1 cellular context compared by ENCODE assay signal in the genomic region with DNA sequence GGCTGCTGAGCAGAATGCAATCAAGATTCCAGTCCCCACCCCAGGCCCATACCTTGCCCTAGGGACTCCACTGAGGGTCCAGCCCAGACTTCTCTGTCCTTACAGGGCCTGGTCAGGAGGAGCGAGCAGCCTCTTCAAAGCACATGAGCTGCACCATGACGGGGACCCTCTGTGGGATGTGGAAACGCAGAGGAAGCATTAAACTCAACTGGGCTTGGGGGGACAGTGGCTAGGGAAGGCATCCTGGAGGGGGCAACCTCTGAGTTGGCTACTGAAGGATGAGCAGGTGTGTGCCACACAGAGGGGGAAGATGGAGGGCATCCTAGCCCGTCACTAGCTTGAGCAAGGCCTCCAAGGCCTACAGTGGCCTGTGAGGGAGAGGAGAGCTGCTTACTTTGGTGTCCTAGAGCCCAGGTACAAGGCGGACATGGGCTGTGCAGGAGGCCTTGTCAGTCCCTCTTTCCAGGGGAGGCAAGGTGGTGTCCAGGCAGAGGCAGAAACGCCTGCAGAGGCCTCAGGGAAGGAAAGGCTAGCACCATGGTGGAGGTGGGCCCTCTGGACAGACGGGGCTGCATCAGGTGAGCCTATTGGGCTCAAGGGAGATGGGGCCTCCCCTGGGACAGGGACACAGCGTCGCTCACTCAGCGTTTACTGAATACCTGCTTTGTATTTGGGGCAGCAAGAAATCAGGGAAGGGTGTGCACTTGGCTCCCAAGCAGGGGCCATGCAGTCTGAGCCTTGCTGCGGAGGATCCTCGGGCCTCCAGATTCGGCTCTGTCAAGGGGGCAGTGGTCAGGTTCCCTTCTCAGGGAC.
TF ChIP-seq lines count a peak whose summit lies in the region.

No MANE protein-coding gene starts in this region.

TF ChIP-seq in H1, 55 proteins besides CTCF, POLR2A, EP300 and RAD21:
- TF ChIP-seq CBX8 (IDR thresholded peaks at IDR 0.05; ENCODE audit: borderline replicate concordance, low read depth, low read length) (no peak), MAFK (IDR thresholded peaks at IDR 0.05; ENCODE audit: low read depth, low read length) (no peak), SP2 (IDR thresholded peaks at IDR 0.05; ENCODE audit: low read length) (no peak), RXRA (IDR thresholded peaks at IDR 0.05; ENCODE audit: insufficient read depth, low read depth, low read length) (no peak), BRCA1 (IDR thresholded peaks at IDR 0.05; ENCODE audit: low read depth, low read length) (no peak), NRF1 (IDR thresholded peaks at IDR 0.05; ENCODE audit: low read depth, low read length) (no peak), RNF2 (IDR thresholded peaks at IDR 0.05; ENCODE audit: borderline replicate concordance, low read depth, low read length, missing control alignments, poor library complexity, severe bottlenecking) (no peak)
- TF ChIP-seq, protein P1, sequence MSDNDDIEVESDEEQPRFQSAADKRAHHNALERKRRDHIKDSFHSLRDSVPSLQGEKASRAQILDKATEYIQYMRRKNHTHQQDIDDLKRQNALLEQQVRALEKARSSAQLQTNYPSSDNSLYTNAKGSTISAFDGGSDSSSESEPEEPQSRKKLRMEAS (IDR thresholded peaks at IDR 0.05): no peak
- TF ChIP-seq, protein P2, sequence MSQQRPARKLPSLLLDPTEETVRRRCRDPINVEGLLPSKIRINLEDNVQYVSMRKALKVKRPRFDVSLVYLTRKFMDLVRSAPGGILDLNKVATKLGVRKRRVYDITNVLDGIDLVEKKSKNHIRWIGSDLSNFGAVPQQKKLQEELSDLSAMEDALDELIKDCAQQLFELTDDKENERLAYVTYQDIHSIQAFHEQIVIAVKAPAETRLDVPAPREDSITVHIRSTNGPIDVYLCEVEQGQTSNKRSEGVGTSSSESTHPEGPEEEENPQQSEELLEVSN (IDR thresholded peaks at IDR 0.05): no peak
- TF ChIP-seq, protein P3, sequence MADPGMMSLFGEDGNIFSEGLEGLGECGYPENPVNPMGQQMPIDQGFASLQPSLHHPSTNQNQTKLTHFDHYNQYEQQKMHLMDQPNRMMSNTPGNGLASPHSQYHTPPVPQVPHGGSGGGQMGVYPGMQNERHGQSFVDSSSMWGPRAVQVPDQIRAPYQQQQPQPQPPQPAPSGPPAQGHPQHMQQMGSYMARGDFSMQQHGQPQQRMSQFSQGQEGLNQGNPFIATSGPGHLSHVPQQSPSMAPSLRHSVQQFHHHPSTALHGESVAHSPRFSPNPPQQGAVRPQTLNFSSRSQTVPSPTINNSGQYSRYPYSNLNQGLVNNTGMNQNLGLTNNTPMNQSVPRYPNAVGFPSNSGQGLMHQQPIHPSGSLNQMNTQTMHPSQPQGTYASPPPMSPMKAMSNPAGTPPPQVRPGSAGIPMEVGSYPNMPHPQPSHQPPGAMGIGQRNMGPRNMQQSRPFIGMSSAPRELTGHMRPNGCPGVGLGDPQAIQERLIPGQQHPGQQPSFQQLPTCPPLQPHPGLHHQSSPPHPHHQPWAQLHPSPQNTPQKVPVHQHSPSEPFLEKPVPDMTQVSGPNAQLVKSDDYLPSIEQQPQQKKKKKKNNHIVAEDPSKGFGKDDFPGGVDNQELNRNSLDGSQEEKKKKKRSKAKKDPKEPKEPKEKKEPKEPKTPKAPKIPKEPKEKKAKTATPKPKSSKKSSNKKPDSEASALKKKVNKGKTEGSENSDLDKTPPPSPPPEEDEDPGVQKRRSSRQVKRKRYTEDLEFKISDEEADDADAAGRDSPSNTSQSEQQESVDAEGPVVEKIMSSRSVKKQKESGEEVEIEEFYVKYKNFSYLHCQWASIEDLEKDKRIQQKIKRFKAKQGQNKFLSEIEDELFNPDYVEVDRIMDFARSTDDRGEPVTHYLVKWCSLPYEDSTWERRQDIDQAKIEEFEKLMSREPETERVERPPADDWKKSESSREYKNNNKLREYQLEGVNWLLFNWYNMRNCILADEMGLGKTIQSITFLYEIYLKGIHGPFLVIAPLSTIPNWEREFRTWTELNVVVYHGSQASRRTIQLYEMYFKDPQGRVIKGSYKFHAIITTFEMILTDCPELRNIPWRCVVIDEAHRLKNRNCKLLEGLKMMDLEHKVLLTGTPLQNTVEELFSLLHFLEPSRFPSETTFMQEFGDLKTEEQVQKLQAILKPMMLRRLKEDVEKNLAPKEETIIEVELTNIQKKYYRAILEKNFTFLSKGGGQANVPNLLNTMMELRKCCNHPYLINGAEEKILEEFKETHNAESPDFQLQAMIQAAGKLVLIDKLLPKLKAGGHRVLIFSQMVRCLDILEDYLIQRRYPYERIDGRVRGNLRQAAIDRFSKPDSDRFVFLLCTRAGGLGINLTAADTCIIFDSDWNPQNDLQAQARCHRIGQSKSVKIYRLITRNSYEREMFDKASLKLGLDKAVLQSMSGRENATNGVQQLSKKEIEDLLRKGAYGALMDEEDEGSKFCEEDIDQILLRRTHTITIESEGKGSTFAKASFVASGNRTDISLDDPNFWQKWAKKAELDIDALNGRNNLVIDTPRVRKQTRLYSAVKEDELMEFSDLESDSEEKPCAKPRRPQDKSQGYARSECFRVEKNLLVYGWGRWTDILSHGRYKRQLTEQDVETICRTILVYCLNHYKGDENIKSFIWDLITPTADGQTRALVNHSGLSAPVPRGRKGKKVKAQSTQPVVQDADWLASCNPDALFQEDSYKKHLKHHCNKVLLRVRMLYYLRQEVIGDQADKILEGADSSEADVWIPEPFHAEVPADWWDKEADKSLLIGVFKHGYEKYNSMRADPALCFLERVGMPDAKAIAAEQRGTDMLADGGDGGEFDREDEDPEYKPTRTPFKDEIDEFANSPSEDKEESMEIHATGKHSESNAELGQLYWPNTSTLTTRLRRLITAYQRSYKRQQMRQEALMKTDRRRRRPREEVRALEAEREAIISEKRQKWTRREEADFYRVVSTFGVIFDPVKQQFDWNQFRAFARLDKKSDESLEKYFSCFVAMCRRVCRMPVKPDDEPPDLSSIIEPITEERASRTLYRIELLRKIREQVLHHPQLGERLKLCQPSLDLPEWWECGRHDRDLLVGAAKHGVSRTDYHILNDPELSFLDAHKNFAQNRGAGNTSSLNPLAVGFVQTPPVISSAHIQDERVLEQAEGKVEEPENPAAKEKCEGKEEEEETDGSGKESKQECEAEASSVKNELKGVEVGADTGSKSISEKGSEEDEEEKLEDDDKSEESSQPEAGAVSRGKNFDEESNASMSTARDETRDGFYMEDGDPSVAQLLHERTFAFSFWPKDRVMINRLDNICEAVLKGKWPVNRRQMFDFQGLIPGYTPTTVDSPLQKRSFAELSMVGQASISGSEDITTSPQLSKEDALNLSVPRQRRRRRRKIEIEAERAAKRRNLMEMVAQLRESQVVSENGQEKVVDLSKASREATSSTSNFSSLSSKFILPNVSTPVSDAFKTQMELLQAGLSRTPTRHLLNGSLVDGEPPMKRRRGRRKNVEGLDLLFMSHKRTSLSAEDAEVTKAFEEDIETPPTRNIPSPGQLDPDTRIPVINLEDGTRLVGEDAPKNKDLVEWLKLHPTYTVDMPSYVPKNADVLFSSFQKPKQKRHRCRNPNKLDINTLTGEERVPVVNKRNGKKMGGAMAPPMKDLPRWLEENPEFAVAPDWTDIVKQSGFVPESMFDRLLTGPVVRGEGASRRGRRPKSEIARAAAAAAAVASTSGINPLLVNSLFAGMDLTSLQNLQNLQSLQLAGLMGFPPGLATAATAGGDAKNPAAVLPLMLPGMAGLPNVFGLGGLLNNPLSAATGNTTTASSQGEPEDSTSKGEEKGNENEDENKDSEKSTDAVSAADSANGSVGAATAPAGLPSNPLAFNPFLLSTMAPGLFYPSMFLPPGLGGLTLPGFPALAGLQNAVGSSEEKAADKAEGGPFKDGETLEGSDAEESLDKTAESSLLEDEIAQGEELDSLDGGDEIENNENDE (IDR thresholded peaks at IDR 0.05; ENCODE audit: insufficient replicate concordance, low read length): no peak
